ENCODE assay signal across 1 cellular context in the genomic region with DNA sequence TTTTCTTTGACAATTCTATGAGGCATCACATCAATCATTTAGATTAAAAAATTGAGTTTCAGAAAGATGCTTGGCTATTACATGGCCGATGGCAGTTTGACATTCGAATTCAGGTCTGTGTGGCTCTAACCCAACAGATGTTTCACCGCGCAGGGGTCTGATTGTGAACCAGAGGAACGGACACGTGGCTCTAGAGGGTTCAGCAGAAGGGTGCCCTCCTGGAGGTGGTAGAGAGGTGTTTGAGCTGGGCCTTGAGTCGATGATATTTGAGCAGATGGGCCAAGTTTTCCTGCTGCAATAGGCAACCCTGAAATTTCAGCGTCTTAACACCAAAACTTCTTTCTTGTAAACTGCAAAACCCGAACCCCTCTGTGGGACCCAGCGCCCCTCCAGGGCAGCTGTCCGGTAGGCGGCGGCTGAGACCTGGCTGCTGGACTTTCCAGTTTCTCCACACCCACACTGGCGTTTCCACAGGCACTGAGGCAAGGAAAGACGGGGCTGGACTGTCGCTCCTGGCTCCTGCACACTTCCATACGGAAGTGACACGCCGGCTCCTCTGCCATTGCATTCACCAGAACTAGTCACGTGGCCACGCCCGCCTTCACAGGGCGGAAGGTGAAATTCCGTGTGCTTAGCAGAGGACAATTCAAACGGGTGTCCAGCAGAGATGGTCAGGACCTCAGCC.
TF ChIP-seq lines count a peak whose summit lies in the region.

No MANE protein-coding gene starts in this region.

TF ChIP-seq in GM23338, 12 proteins besides CTCF, POLR2A, EP300 and RAD21:
- TF ChIP-seq, protein P1, sequence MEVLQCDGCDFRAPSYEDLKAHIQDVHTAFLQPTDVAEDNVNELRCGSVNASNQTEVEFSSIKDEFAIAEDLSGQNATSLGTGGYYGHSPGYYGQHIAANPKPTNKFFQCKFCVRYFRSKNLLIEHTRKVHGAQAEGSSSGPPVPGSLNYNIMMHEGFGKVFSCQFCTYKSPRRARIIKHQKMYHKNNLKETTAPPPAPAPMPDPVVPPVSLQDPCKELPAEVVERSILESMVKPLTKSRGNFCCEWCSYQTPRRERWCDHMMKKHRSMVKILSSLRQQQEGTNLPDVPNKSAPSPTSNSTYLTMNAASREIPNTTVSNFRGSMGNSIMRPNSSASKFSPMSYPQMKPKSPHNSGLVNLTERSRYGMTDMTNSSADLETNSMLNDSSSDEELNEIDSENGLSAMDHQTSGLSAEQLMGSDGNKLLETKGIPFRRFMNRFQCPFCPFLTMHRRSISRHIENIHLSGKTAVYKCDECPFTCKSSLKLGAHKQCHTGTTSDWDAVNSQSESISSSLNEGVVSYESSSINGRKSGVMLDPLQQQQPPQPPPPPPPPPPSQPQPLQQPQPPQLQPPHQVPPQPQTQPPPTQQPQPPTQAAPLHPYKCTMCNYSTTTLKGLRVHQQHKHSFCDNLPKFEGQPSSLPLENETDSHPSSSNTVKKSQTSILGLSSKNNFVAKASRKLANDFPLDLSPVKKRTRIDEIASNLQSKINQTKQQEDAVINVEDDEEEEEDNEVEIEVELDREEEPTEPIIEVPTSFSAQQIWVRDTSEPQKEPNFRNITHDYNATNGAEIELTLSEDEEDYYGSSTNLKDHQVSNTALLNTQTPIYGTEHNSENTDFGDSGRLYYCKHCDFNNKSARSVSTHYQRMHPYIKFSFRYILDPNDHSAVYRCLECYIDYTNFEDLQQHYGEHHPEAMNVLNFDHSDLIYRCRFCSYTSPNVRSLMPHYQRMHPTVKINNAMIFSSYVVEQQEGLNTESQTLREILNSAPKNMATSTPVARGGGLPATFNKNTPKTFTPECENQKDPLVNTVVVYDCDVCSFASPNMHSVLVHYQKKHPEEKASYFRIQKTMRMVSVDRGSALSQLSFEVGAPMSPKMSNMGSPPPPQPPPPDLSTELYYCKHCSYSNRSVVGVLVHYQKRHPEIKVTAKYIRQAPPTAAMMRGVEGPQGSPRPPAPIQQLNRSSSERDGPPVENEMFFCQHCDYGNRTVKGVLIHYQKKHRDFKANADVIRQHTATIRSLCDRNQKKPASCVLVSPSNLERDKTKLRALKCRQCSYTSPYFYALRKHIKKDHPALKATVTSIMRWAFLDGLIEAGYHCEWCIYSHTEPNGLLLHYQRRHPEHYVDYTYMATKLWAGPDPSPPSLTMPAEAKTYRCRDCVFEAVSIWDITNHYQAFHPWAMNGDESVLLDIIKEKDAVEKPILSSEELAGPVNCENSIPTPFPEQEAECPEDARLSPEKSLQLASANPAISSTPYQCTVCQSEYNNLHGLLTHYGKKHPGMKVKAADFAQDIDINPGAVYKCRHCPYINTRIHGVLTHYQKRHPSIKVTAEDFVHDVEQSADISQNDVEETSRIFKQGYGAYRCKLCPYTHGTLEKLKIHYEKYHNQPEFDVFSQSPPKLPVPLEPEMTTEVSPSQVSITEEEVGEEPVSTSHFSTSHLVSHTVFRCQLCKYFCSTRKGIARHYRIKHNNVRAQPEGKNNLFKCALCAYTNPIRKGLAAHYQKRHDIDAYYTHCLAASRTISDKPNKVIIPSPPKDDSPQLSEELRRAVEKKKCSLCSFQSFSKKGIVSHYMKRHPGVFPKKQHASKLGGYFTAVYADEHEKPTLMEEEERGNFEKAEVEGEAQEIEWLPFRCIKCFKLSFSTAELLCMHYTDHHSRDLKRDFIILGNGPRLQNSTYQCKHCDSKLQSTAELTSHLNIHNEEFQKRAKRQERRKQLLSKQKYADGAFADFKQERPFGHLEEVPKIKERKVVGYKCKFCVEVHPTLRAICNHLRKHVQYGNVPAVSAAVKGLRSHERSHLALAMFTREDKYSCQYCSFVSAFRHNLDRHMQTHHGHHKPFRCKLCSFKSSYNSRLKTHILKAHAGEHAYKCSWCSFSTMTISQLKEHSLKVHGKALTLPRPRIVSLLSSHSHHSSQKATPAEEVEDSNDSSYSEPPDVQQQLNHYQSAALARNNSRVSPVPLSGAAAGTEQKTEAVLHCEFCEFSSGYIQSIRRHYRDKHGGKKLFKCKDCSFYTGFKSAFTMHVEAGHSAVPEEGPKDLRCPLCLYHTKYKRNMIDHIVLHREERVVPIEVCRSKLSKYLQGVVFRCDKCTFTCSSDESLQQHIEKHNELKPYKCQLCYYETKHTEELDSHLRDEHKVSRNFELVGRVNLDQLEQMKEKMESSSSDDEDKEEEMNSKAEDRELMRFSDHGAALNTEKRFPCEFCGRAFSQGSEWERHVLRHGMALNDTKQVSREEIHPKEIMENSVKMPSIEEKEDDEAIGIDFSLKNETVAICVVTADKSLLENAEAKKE (CRISPR knock-in tag; IDR thresholded peaks at IDR 0.05) = no peak
- TF ChIP-seq POLR2AphosphoS5 (IDR thresholded peaks at IDR 0.05; ENCODE audit: low read depth) = no peak
- TF ChIP-seq EZH2phosphoT487 (IDR thresholded peaks at IDR 0.05; ENCODE audit: unreplicated experiment) = no peak
- TF ChIP-seq JUNB (IDR thresholded peaks at IDR 0.05; ENCODE audit: unreplicated experiment) = no peak
- TF ChIP-seq ZNF114 (CRISPR knock-in tag; IDR thresholded peaks at IDR 0.05) = no peak
- no peak for TF ChIP-seq NANOG (IDR thresholded peaks at IDR 0.05; ENCODE audit: borderline replicate concordance)
- TF ChIP-seq STAT1 (IDR thresholded peaks at IDR 0.05; ENCODE audit: unreplicated experiment) = no peak
- no peak for TF ChIP-seq ZNF331 (CRISPR knock-in tag; IDR thresholded peaks at IDR 0.05; ENCODE audit: low read depth)
- TF ChIP-seq, protein P2, sequence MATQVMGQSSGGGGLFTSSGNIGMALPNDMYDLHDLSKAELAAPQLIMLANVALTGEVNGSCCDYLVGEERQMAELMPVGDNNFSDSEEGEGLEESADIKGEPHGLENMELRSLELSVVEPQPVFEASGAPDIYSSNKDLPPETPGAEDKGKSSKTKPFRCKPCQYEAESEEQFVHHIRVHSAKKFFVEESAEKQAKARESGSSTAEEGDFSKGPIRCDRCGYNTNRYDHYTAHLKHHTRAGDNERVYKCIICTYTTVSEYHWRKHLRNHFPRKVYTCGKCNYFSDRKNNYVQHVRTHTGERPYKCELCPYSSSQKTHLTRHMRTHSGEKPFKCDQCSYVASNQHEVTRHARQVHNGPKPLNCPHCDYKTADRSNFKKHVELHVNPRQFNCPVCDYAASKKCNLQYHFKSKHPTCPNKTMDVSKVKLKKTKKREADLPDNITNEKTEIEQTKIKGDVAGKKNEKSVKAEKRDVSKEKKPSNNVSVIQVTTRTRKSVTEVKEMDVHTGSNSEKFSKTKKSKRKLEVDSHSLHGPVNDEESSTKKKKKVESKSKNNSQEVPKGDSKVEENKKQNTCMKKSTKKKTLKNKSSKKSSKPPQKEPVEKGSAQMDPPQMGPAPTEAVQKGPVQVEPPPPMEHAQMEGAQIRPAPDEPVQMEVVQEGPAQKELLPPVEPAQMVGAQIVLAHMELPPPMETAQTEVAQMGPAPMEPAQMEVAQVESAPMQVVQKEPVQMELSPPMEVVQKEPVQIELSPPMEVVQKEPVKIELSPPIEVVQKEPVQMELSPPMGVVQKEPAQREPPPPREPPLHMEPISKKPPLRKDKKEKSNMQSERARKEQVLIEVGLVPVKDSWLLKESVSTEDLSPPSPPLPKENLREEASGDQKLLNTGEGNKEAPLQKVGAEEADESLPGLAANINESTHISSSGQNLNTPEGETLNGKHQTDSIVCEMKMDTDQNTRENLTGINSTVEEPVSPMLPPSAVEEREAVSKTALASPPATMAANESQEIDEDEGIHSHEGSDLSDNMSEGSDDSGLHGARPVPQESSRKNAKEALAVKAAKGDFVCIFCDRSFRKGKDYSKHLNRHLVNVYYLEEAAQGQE (IDR thresholded peaks at IDR 0.05; ENCODE audit: unreplicated experiment) = no peak
- TF ChIP-seq, protein P3, sequence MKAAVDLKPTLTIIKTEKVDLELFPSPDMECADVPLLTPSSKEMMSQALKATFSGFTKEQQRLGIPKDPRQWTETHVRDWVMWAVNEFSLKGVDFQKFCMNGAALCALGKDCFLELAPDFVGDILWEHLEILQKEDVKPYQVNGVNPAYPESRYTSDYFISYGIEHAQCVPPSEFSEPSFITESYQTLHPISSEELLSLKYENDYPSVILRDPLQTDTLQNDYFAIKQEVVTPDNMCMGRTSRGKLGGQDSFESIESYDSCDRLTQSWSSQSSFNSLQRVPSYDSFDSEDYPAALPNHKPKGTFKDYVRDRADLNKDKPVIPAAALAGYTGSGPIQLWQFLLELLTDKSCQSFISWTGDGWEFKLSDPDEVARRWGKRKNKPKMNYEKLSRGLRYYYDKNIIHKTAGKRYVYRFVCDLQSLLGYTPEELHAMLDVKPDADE (IDR thresholded peaks at IDR 0.05) = no peak
- no peak for TF ChIP-seq EZH2 (IDR thresholded peaks at IDR 0.05; ENCODE audit: low read depth, unreplicated experiment)
- no peak for TF ChIP-seq CREB1 (CRISPR knock-in tag; IDR thresholded peaks at IDR 0.05; ENCODE audit: low read depth)
